Comparison of ENCODE assay signal across 8 cellular contexts in the genomic region with DNA sequence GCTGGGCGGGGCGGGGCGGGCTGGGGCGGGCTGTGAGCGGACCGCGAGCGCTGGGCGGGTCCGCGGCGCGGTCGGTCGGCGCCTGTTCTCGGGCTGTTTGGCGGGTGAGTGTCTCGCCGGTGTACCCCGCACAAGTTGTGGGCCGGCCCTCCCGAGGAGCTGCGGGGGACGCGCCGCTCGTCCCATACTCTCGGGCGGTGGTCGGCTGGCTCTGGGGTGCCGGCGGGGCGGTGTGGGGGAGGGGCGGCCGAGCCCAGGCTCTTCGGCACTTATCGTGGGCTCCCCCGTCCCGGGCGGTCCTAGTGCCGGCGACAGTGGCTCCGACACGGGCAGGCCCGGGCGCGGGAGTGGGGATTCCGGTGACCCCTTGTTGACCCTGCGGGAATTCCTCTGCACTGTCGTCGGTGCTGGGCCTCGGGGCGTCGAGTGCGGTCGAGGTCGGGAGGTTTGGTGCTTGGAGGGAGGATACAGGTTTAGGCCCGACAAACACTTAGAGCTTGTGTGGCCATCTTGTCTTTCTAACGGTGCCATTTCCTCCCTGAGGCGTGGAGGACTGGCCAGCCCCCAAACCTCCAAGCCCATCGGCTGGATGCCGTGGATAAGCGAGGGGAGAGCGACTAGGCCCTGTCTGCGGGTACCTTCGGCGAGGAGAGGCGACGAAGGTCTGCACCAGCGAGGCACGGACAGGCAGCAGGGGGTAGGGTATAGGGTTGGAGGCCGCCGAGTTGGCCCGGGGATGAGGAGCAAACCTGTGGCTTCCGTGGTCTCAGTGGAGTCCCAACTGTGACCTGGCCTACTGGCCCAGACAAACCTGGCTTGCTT. TPM values are rescaled to one million over a fixed set of nuclear protein-coding genes. Genes with fewer than 3 reads are reported as not detected.
DNase-seq lines count a peak whose midpoint lies in the region; ATAC-seq and TF ChIP-seq lines count a peak whose summit lies in the region.

A gene (plus strand): TSS at position 47 of the 822 bp plus-strand sequence. CDS start 8,308 bp downstream, outside the sequence.

- H3K27ac ChIP-seq in OCI-LY7 (ENCODE audit: low read depth, low read length, poor library complexity, severe bottlenecking) = peak within 1 kb of the TSS; percentile 87

- peak within 1 kb of the TSS; percentile 97 for H3K4me3 Mint-ChIP-seq in osteocyte (ENCODE audit: unreplicated experiment)

- DNase-seq in AG09309 (ENCODE audit: low read depth) (no peak), OCI-LY7 (ENCODE audit: low spot score) (peak; percentile 72), foreskin melanocyte (peak; percentile 69), osteocyte (ENCODE audit: extremely low spot score, unreplicated experiment) (peak; percentile 93), ureter (ENCODE audit: low spot score) (no peak)
- DNase-seq in activated T-helper 9 cell treated with anti-CD3 and anti-CD28 coated beads, Interleukin-2, amount 50 U/mL, for 16 hours (ENCODE audit: low read depth) = peak; percentile 71

- no peaks in the 10 kb centered on the region for H3K9me2 ChIP-seq in OCI-LY7 (ENCODE audit: insufficient read depth, low read length)

- H3K36me3 ChIP-seq in OCI-LY7 (ENCODE audit: insufficient read depth, low read length) = peaks cover 39% of the 10 kb centered on the region

- H3K4me3 ChIP-seq in AG09309 (ENCODE audit: control insufficient read depth, low read depth, low read length) (peak within 1 kb of the TSS; percentile 96), OCI-LY7 (ENCODE audit: low read depth, low read length, poor library complexity, severe bottlenecking) (peak within 1 kb of the TSS; percentile 96)

- POLR2A ChIA-PET in OCI-LY7 (lab: Charles Lee) = interaction anchor here (1.0 to 1.5 kb wide), 5 partner anchors 42 to 370 kb away, joined by 3 to 6 read pairs (median 4); a partner anchor contains a TSS

- ATAC-seq in GM18873 (IDR thresholded peaks at IDR 0.05; ENCODE audit: low FRiP score, unreplicated experiment) = peak; percentile 24
- ATAC-seq in HG03108 (IDR thresholded peaks at IDR 0.05; ENCODE audit: unreplicated experiment) = peak; percentile 27

- BruUV-seq in OCI-LY7 (replicated peaks; lab: Mats Ljungman, UMichigan) = no TSS peak

- H4K20me1 ChIP-seq in OCI-LY7 (ENCODE audit: insufficient read depth, low read length) = peaks cover 56% of the 10 kb centered on the region

- TF ChIP-seq CTCF in AG09309 (IDR thresholded peaks at IDR 0.05; ENCODE audit: control insufficient read depth, insufficient read depth, low read depth, low read length, missing control alignments) = no peak
- no peak for TF ChIP-seq CTCF in OCI-LY7 (conservative IDR thresholded peaks at IDR 0.05; ENCODE audit: low read length)
- no peak for TF ChIP-seq CTCF in osteocyte (IDR thresholded peaks at IDR 0.05)

- no peaks in the 10 kb centered on the region for H3K9me3 ChIP-seq in OCI-LY7 (ENCODE audit: low read length)

- H3K9me3 Mint-ChIP-seq in osteocyte (ENCODE audit: unreplicated experiment) = no peaks in the 10 kb centered on the region

- CTCF ChIA-PET in OCI-LY7 (lab: Charles Lee; ENCODE audit: unreplicated experiment) = no interaction called here

- peak within 1 kb of the TSS; percentile 100 for H3K27ac Mint-ChIP-seq in osteocyte (ENCODE audit: unreplicated experiment)

- H3K4me2 ChIP-seq in OCI-LY7 (ENCODE audit: low read length) = peak within 1 kb of the TSS; percentile 86

- intact Hi-C loops in OCI-LY7 (cut with micrococcal nuclease; ENCODE audit: unreplicated experiment) = loop anchor here (1.0 to 10.0 kb wide), 5 partner anchors 20 to 731 kb away; a partner anchor contains a TSS

- H3K79me2 ChIP-seq in OCI-LY7 (ENCODE audit: insufficient read depth, low read depth, low read length) = peaks cover 88% of the 10 kb centered on the region

- peaks cover 68% of the 10 kb centered on the region for H3K4me1 ChIP-seq in OCI-LY7 (ENCODE audit: insufficient read depth, low read length, poor library complexity, severe bottlenecking)

- peaks cover 68% of the 10 kb centered on the region for H3K4me1 Mint-ChIP-seq in osteocyte (ENCODE audit: unreplicated experiment)

- H3K27me3 Mint-ChIP-seq in osteocyte (ENCODE audit: unreplicated experiment) = no peaks in the 10 kb centered on the region

- peak within 1 kb of the TSS; percentile 47; the same call in 1 of the 2 replicates for H2AFZ ChIP-seq in OCI-LY7 (ENCODE audit: low read length)

- H3K36me3 Mint-ChIP-seq in osteocyte (ENCODE audit: unreplicated experiment) = peaks cover 18% of the 10 kb centered on the region

RNA-seq across cellular contexts. Expression of the gene that starts here (rescaled TPM):
- total RNA-seq in OCI-LY7 (2014; rRNA removed; shearing (Covaris generic)) = 198 and 222 TPM in 2 replicates
- total RNA-seq in OCI-LY7 (2022) (275 and 301 TPM in 2 replicates), osteocyte (547 and 557 TPM in 2 replicates), ureter (480 TPM)

Comparison
In these comparisons a context has a peak if more than half of its experiments do, and no peak if none do; other contexts are left out.
1. DNase-seq: peak in OCI-LY7 (single experiment), activated T-helper 9 cell treated with anti-CD3 and anti-CD28 coated beads, Interleukin-2, amount 50 U/mL, for 16 hours (single experiment), foreskin melanocyte (single experiment) and osteocyte (single experiment); none in AG09309 (single experiment) and ureter (single experiment).